32 cellular contexts compared by ENCODE assay signal in the genomic region with DNA sequence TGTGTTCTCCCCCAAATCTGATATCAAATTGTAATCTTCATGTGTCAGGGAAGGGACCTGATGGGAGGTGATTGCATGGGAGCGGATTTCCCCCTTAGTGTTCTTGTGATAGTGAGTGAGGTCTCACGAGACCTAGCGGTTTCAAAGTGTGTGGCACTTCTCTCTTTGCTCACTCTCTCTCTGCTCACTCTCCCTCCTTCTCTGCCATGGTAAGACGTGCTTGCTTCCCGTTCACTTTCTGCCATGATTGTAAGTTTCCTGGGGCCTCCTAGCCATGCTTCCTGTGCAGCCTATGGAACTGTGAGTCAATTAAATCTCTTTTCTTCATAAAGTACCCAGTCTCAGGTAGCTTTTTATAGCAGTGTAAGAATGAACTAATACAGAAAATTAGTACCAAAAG. TPM values are rescaled to one million over a fixed set of nuclear protein-coding genes. Genes with fewer than 3 reads are reported as not detected.
DNase-seq lines count a peak whose midpoint lies in the region; ATAC-seq, FAIRE-seq and TF ChIP-seq lines count a peak whose summit lies in the region.
"Had no signal": no experiment of that assay in that cellular context is flagged by ENCODE, and none has a peak within 500 bp of the region (broad histone marks: within the 10 kb centered on the region; RNA-seq: fewer than 3 reads in every experiment).

No MANE protein-coding gene starts in this region.

- no peak for TF ChIP-seq EP300 in H1 (IDR thresholded peaks at IDR 0.05; ENCODE audit: borderline replicate concordance in 1 of 2, low read depth in 2 of 2, low read length in 2 of 2)

- no peak overlapping the region for H4K5ac ChIP-seq in H1 (ENCODE audit: insufficient read length, low read depth, low read length)

- no peak for DNase-seq in GM12891 (ENCODE audit: insufficient read length, low spot score)
- no peak for DNase-seq in H1 (ENCODE audit: low read depth in 1 of 2, low spot score in 2 of 2)
- DNase-seq in SW 1271 (lab: John Stamatoyannopoulos, UW): no peak
- DNase-seq in HCEC 1CT: no peak
- no peak for DNase-seq in NK-92 (lab: John Stamatoyannopoulos, UW; ENCODE audit: unreplicated experiment)
- DNase-seq in amniotic stem cell (lab: John Stamatoyannopoulos, UW): no peak
- DNase-seq: ACHN; activated CD4-positive, alpha-beta T cell treated with anti-CD3 and anti-CD28 coated beads, Interleukin-2, amount 10 ng/mL, durations not matched to agents 7 days and 5 days; activated naive CD4-positive, alpha-beta T cell; activated T-cell treated with anti-CD3 and anti-CD28 coated beads, Interleukin-2, amount 50 U/mL, for 48 hours; DND-41; effector CD4-positive, alpha-beta T cell; GOT3; heart right ventricle; KG1; left cardiac atrium; mammary epithelial cell; NCI-H1436 treated with DMSO at 0.1 percent for 48 hours; NCI-H524 treated with DMSO at 0.1 percent for 48 hours; RPMI8226; SK-N-SH; thyroid gland had no signal

- H3K4ac ChIP-seq in H1 (replicated peaks; ENCODE audit: insufficient read length, low read depth, low read length): no peak overlapping the region

- H3K9me3 ChIP-seq in H1 (ENCODE audit: insufficient read depth in 2 of 2, low read depth in 1 of 2, low read length in 1 of 2): no peaks in the 10 kb centered on the region
- H3K9me3 ChIP-seq: heart right ventricle, SK-N-SH, thyroid gland had no signal

- H3K56ac ChIP-seq in H1 (replicated peaks; ENCODE audit: insufficient read length, low read depth, low read length): no peak overlapping the region

- POLR2A ChIA-PET in H1 (lab: Charles Lee; ENCODE audit: partially characterized antibody): no interaction called here

- H3K14ac ChIP-seq in H1 (ENCODE audit: insufficient read length): no peak overlapping the region

- H2BK15ac ChIP-seq in H1 (ENCODE audit: low read length): no peak overlapping the region

- H4K20me1 ChIP-seq in H1 (replicated peaks in 1 of 2; ENCODE audit: control insufficient read depth in 1 of 2, insufficient read depth in 2 of 2, low read length in 2 of 2): no peaks in the 10 kb centered on the region

- 95% methylated on average over 5 of the region's 5 CpGs; no CpG with 5 or more reads in 1 of the 2 experiments for whole genome bisulfite sequencing in H1 (ENCODE audit: extremely low coverage in 1 of 2, insufficient coverage in 1 of 2, insufficient read length in 1 of 2, insufficient replicate concordance in 2 of 2, low coverage in 1 of 2, low lambda C conversion rate in 2 of 2, missing lambda C conversion rate in 1 of 2), 2 experiments

- H3K23me2 ChIP-seq in H1 (ENCODE audit: low read depth, low read length): no peaks in the 10 kb centered on the region

- ATAC-seq in GM19328 (IDR thresholded peaks at IDR 0.05; ENCODE audit: unreplicated experiment) (peak; percentile 42), HG03066 (IDR thresholded peaks at IDR 0.05; ENCODE audit: low read depth, unreplicated experiment) (peak; percentile 54)
- ATAC-seq: heart right ventricle, left cardiac atrium, sciatic nerve had no signal

- H3K79me2 ChIP-seq in H1 (ENCODE audit: control insufficient read depth in 1 of 2, insufficient read depth in 2 of 2, low read length in 2 of 2): no peaks in the 10 kb centered on the region

- H2BK20ac ChIP-seq in H1 (ENCODE audit: low read length): no peak overlapping the region

- H3K4me3 ChIP-seq in H1 (ENCODE audit: extremely low read depth in 1 of 4, insufficient read depth in 2 of 4, low read depth in 3 of 4, low read length in 4 of 4): no peak overlapping the region
- H3K4me3 ChIP-seq: heart right ventricle, thyroid gland had no signal

- no peaks in the 10 kb centered on the region for H3K27me3 ChIP-seq in H1 (replicated peaks in 1 of 4; ENCODE audit: control insufficient read depth in 3 of 4, extremely low read depth in 1 of 4, insufficient read depth in 3 of 4, low read length in 3 of 4)
- H3K27me3 ChIP-seq: heart right ventricle, thyroid gland had no signal

- H4K8ac ChIP-seq in H1 (ENCODE audit: extremely low read depth, insufficient read depth, low read length): no peak overlapping the region

- CTCF ChIA-PET in H1 (lab: Charles Lee; ENCODE audit: partially characterized antibody): no interaction called here

- TF ChIP-seq CTCF in H1 (IDR thresholded peaks at IDR 0.05; ENCODE audit: control extremely low read depth in 1 of 3, insufficient read depth in 1 of 3, low read depth in 1 of 3, low read length in 3 of 3): no peak

- no peak overlapping the region for H2BK5ac ChIP-seq in H1 (ENCODE audit: low read depth, low read length)

- TF ChIP-seq RAD21 in H1 (IDR thresholded peaks at IDR 0.05 in 1 of 2, conservative IDR thresholded peaks at IDR 0.05 in 1 of 2; ENCODE audit: low read depth in 2 of 2, low read length in 2 of 2): no peak

- no peak overlapping the region for H2BK12ac ChIP-seq in H1 (ENCODE audit: low read depth, low read length)

- no peak for TF ChIP-seq POLR2A in GM12891 (IDR thresholded peaks at IDR 0.05; ENCODE audit: low read depth, low read length)
- TF ChIP-seq POLR2A in H1 (IDR thresholded peaks at IDR 0.05; ENCODE audit: control extremely low read depth in 1 of 2, low read depth in 2 of 2, low read length in 2 of 2): no peak

- H4K91ac ChIP-seq in H1 (replicated peaks; ENCODE audit: insufficient read length, low read length): no peak overlapping the region

- H3K23ac ChIP-seq in H1 (ENCODE audit: insufficient read length): no peak overlapping the region

- H3K18ac ChIP-seq in H1 (ENCODE audit: extremely low read depth, low read length): no peak overlapping the region

- no peak overlapping the region for H2AK5ac ChIP-seq in H1 (ENCODE audit: low read depth, low read length)

- H3K4me2 ChIP-seq in H1 (ENCODE audit: insufficient read depth in 1 of 2, low read depth in 2 of 2, low read length in 2 of 2): no peak overlapping the region
- H3K4me2 ChIP-seq: SK-N-SH had no signal

- H3K27ac ChIP-seq in H1 (ENCODE audit: low read depth, low read length): no peak overlapping the region
- H3K27ac ChIP-seq: heart right ventricle, thyroid gland, VCaP had no signal

- H3K4me1 ChIP-seq in H1 (replicated peaks in 1 of 4; ENCODE audit: control insufficient read depth in 3 of 4, insufficient read depth in 4 of 4, low read length in 3 of 4): no peaks in the 10 kb centered on the region
- H3K4me1 ChIP-seq: heart right ventricle, thyroid gland had no signal

- H2AFZ ChIP-seq in H1 (ENCODE audit: low read length): 0 out of 2 replicates have a peak overlapping the region, but pooled peaks have one; percentile 26

- H3K9ac ChIP-seq in H1 (replicated peaks in 1 of 4; ENCODE audit: extremely low read depth in 1 of 4, low read depth in 3 of 4, low read length in 3 of 4): no peak overlapping the region
- H3K9ac ChIP-seq: SK-N-SH had no signal

- no peaks in the 10 kb centered on the region for H3K79me1 ChIP-seq in H1 (ENCODE audit: low read depth, low read length)

- no peak overlapping the region for H2BK120ac ChIP-seq in H1 (replicated peaks; ENCODE audit: low read depth, low read length)

- FAIRE-seq in GM12891 (lab: Jason Lieb, UNC): peak; percentile 82
- FAIRE-seq in H1 (lab: Jason Lieb, UNC): no peak
- FAIRE-seq: GM19239, HTR-8/SVneo had no signal

- H3K36me3 ChIP-seq in H1 (ENCODE audit: control insufficient read depth in 2 of 4, insufficient read depth in 4 of 4, low read length in 3 of 4): no peaks in the 10 kb centered on the region
- H3K36me3 ChIP-seq: heart right ventricle, thyroid gland had no signal

TF ChIP-seq in GM12891, 5 proteins besides CTCF, POLR2A, EP300 and RAD21:
- TF ChIP-seq PAX5 (IDR thresholded peaks at IDR 0.05; ENCODE audit: insufficient read depth, low read length, severe bottlenecking) (no peak), POU2F2 (IDR thresholded peaks at IDR 0.05; ENCODE audit: low read depth, low read length) (no peak), SPI1 (IDR thresholded peaks at IDR 0.05; ENCODE audit: low read depth, low read length) (no peak), TAF1 (IDR thresholded peaks at IDR 0.05; ENCODE audit: low read depth, low read length) (no peak), POLR2AphosphoS5 (IDR thresholded peaks at IDR 0.05; ENCODE audit: low read depth, low read length) (no peak)

TF ChIP-seq in H1, 55 proteins besides CTCF, POLR2A, EP300 and RAD21 (continues in another document):
- TF ChIP-seq CBX5 (IDR thresholded peaks at IDR 0.05; ENCODE audit: low read depth, low read length): no peak
- TF ChIP-seq TAF7 (optimal IDR thresholded peaks at IDR 0.05; ENCODE audit: borderline replicate concordance, low read depth, low read length): no peak
- TF ChIP-seq POLR2AphosphoS5 (IDR thresholded peaks at IDR 0.05; ENCODE audit: low read depth, low read length): no peak
- TF ChIP-seq SAP30 (IDR thresholded peaks at IDR 0.05; ENCODE audit: insufficient read depth, insufficient replicate concordance, low read length): no peak
- TF ChIP-seq PHF8 (conservative IDR thresholded peaks at IDR 0.05; ENCODE audit: low read depth, low read length): no peak
- no peak for TF ChIP-seq RBBP5 (IDR thresholded peaks at IDR 0.05; ENCODE audit: borderline replicate concordance, low read depth, low read length)

RNA-seq across cellular contexts. Expression of gene OR5H6, which starts 30.6 kb away (rescaled TPM):
- 0.08 TPM for polyA plus RNA-seq in GM12891 (2012; ENCODE audit: low read depth, missing spikeins)
- not detected in 2 replicates for total RNA-seq in H1 (2021; fragmentation: NEBNext Ultra II Directional; extraction: Animal tissue kit (Norgen Biotek cat#: 25700))
- 0.06 TPM in 1 of 2 replicates, not detected in the other for polyA plus RNA-seq in H1 (2011; rRNA removed)
- polyA plus RNA-seq in H1 (2011; cell fraction: cytosol; rRNA removed): not detected
- not detected for polyA plus RNA-seq in H1 (2011; cell fraction: nucleus; rRNA removed)
- not detected in 4 replicates for polyA plus RNA-seq in H1 (2012, experiment 1 of 2)
- polyA plus RNA-seq in H1 (2012, experiment 2 of 2): not detected
- polyA plus RNA-seq in H1 (2013, experiment 1 of 2): 0.08 TPM
- polyA plus RNA-seq in H1 (2013, experiment 2 of 2): not detected
- 0.38 and 0.88 TPM in 2 replicates for polyA minus RNA-seq in H1 (2011; rRNA and poly(A)+ RNA removed)
- not detected for polyA minus RNA-seq in H1 (2011; cell fraction: cytosol; rRNA and poly(A)+ RNA removed)
- polyA minus RNA-seq in H1 (2011; cell fraction: nucleus; rRNA and poly(A)+ RNA removed): 2.7 TPM
- total RNA-seq: activated CD4-positive, alpha-beta T cell treated with anti-CD3 and anti-CD28 coated beads, Interleukin-2, amount 10 ng/mL, durations not matched to agents 7 days and 5 days; epithelial cell of proximal tubule; fibroblast of villous mesenchyme; heart right ventricle; left cardiac atrium; mammary epithelial cell; posterior vena cava; sciatic nerve; thyroid gland had no signal
- polyA plus RNA-seq: BJ, heart right ventricle, mammary epithelial cell, SK-N-SH had no signal

RNA-seq across cellular contexts. Expression of gene OR5H2, which starts 48.8 kb away (rescaled TPM):
- not detected for polyA plus RNA-seq in GM12891 (2012; ENCODE audit: low read depth, missing spikeins)
- total RNA-seq in H1 (2021; fragmentation: NEBNext Ultra II Directional; extraction: Animal tissue kit (Norgen Biotek cat#: 25700)): not detected in 2 replicates
- not detected in 2 replicates for polyA plus RNA-seq in H1 (2011; rRNA removed)
- not detected for polyA plus RNA-seq in H1 (2011; cell fraction: cytosol; rRNA removed)
- not detected for polyA plus RNA-seq in H1 (2011; cell fraction: nucleus; rRNA removed)
- not detected in 4 replicates for polyA plus RNA-seq in H1 (2012, experiment 1 of 2)
- polyA plus RNA-seq in H1 (2012, experiment 2 of 2): not detected
- not detected for polyA plus RNA-seq in H1 (2013, experiment 1 of 2)
- polyA plus RNA-seq in H1 (2013, experiment 2 of 2): not detected
- polyA minus RNA-seq in H1 (2011; rRNA and poly(A)+ RNA removed): 0.39 TPM in 1 of 2 replicates, not detected in the other
- not detected for polyA minus RNA-seq in H1 (2011; cell fraction: cytosol; rRNA and poly(A)+ RNA removed)
- 0.70 TPM for polyA minus RNA-seq in H1 (2011; cell fraction: nucleus; rRNA and poly(A)+ RNA removed)
- total RNA-seq: activated CD4-positive, alpha-beta T cell treated with anti-CD3 and anti-CD28 coated beads, Interleukin-2, amount 10 ng/mL, durations not matched to agents 7 days and 5 days; epithelial cell of proximal tubule; fibroblast of villous mesenchyme; heart right ventricle; left cardiac atrium; mammary epithelial cell; posterior vena cava; sciatic nerve; thyroid gland had no signal
- polyA plus RNA-seq: BJ, heart right ventricle, mammary epithelial cell, SK-N-SH had no signal
